8 cellular contexts compared by ENCODE assay signal in genomic region chr20:36835453-36836198, GRCh38. TPM values are rescaled to one million over a fixed set of nuclear protein-coding genes. Genes with fewer than 3 reads are reported as not detected.
DNase-seq lines count a peak whose midpoint lies in the region; ATAC-seq and TF ChIP-seq lines count a peak whose summit lies in the region.

No MANE protein-coding gene starts in this region.

- H3K36me3 ChIP-seq in KOPT-K1 (ENCODE audit: insufficient read depth, low read length): no peaks in the 10 kb centered on the region; the same call in 1 of the 2 replicates

- H3K9me3 ChIP-seq in KOPT-K1 (ENCODE audit: insufficient read depth, low read length, poor library complexity, severe bottlenecking): no peaks in the 10 kb centered on the region

- ATAC-seq in GM21717 (IDR thresholded peaks at IDR 0.05; ENCODE audit: unreplicated experiment): peak; percentile 72
- peak; percentile 96 to 100 (median 99) for ATAC-seq in natural killer cell
- ATAC-seq in stimulated activated memory B cell treated with anti-CD40 and anti-IgM and Interleukin-4, amounts not matched to agents 10 μg/mL and 1 μg/mL and 100 μg/mL, for 72 hours: peak; percentile 98

- no peaks in the 10 kb centered on the region for H3K27me3 Mint-ChIP-seq in natural killer cell (ENCODE audit: low read depth in 2 of 2)
- H3K27me3 Mint-ChIP-seq in stimulated activated memory B cell treated with anti-CD40 and anti-IgM and Interleukin-4, amounts not matched to agents 10 μg/mL and 1 μg/mL and 100 μg/mL, for 72 hours: no peaks in the 10 kb centered on the region

- H3K9me3 Mint-ChIP-seq in natural killer cell: no peaks in the 10 kb centered on the region
- H3K9me3 Mint-ChIP-seq in stimulated activated memory B cell treated with anti-CD40 and anti-IgM and Interleukin-4, amounts not matched to agents 10 μg/mL and 1 μg/mL and 100 μg/mL, for 72 hours: no peaks in the 10 kb centered on the region

- H3K4me3 ChIP-seq in fibroblast of mammary gland (ENCODE audit: control insufficient read depth, low read depth, low read length): no peak overlapping the region

- H3K4me3 Mint-ChIP-seq in natural killer cell: peak overlapping the region; percentile 90
- peak overlapping the region; percentile 79 for H3K4me3 Mint-ChIP-seq in stimulated activated memory B cell treated with anti-CD40 and anti-IgM and Interleukin-4, amounts not matched to agents 10 μg/mL and 1 μg/mL and 100 μg/mL, for 72 hours

- intact Hi-C loops in natural killer cell (cut with micrococcal nuclease): no loop called here

- peak overlapping the region in 1 of 2 donors; percentile 71 for H3K27ac Mint-ChIP-seq in natural killer cell
- peak overlapping the region; percentile 83 for H3K27ac Mint-ChIP-seq in stimulated activated memory B cell treated with anti-CD40 and anti-IgM and Interleukin-4, amounts not matched to agents 10 μg/mL and 1 μg/mL and 100 μg/mL, for 72 hours

- H3K4me1 Mint-ChIP-seq in natural killer cell: peaks cover 0 to 18% of the 10 kb centered on the region in 2 donors
- peaks cover 34% of the 10 kb centered on the region for H3K4me1 Mint-ChIP-seq in stimulated activated memory B cell treated with anti-CD40 and anti-IgM and Interleukin-4, amounts not matched to agents 10 μg/mL and 1 μg/mL and 100 μg/mL, for 72 hours

- no peaks in the 10 kb centered on the region for H3K36me3 Mint-ChIP-seq in natural killer cell
- H3K36me3 Mint-ChIP-seq in stimulated activated memory B cell treated with anti-CD40 and anti-IgM and Interleukin-4, amounts not matched to agents 10 μg/mL and 1 μg/mL and 100 μg/mL, for 72 hours: peaks cover 16% of the 10 kb centered on the region

- DNase-seq in DMS153 (lab: John Stamatoyannopoulos, UW): peak; percentile 87
- peak; percentile 95 for DNase-seq in RKO (ENCODE audit: low spot score)
- peak; percentile 63 to 70 for DNase-seq in activated T-helper 1 cell treated with anti-CD3 and anti-CD28 coated beads, Interleukin-2, amount 50 U/mL, for 16 hours (ENCODE audit: low read depth in 1 of 2, low spot score in 1 of 2)
- DNase-seq in fibroblast of mammary gland (ENCODE audit: low read depth): peak; percentile 95
- peak; percentile 69 for DNase-seq in natural killer cell

- peak overlapping the region; percentile 90 for H3K27ac ChIP-seq in KOPT-K1 (ENCODE audit: low read depth, low read length, poor library complexity, severe bottlenecking)

- TF ChIP-seq CTCF in fibroblast of mammary gland (conservative IDR thresholded peaks at IDR 0.05; ENCODE audit: control insufficient read depth, insufficient read depth, low read depth, low read length) (no peak), natural killer cell (IDR thresholded peaks at IDR 0.05) (no peak)

RNA-seq across cellular contexts. Expression of gene TLDC2, which starts 40.3 kb away (rescaled TPM):
- 1 to 10 TPM in 1 of 3 donors, not detected in 2; 1.4 TPM for total RNA-seq in natural killer cell
